ENCODE assay signal across 16 cellular contexts in genomic region chr15:68417051-68417450, GRCh38. TPM values are rescaled to one million over a fixed set of nuclear protein-coding genes. Genes with fewer than 3 reads are reported as not detected.
"Had no signal": no experiment of that assay in that cellular context is flagged by ENCODE, and none has a peak within 500 bp of the region (broad histone marks: within the 10 kb centered on the region; RNA-seq: fewer than 3 reads in every experiment).

No MANE protein-coding gene starts in this region.

- H3K9me3 ChIP-seq: neutrophil, SJCRH30, thyroid gland had no signal

- H3K27ac ChIP-seq: neutrophil, SJCRH30, thyroid gland, VCaP had no signal

- H3K4me3 ChIP-seq: SJCRH30, thyroid gland had no signal

- H3K27me3 ChIP-seq: neutrophil, thyroid gland had no signal

- H3K4me1 ChIP-seq: SJCRH30, thyroid gland had no signal

- DNase-seq: activated CD4-positive, alpha-beta T cell treated with anti-CD3 and anti-CD28 coated beads, Interleukin-2, amount 50 U/mL, for 4 hours; activated naive CD4-positive, alpha-beta T cell treated with anti-CD3 and anti-CD28 coated beads for 36 hours; activated naive CD8-positive, alpha-beta T cell treated with anti-CD3 and anti-CD28 coated beads, Interleukin-2, amount 50 U/mL, for 24 hours; activated T-cell treated with anti-CD3 and anti-CD28 coated beads, Interleukin-2, amount 50 U/mL, for 1 hour; aorta; retina; SJCRH30; stimulated activated CD4-positive, alpha-beta T cell treated with anti-CD3 and anti-CD28 coated beads, Interleukin-12 subunit alpha, Interleukin-12 subunit beta, amount 100 ng/mL, for 4 hours; stimulated activated CD4-positive, alpha-beta T cell treated with anti-CD3 and anti-CD28 coated beads, Interleukin-1b, Interleukin-23, amount 100 ng/mL, for 48 hours; stimulated activated naive CD4-positive, alpha-beta T cell; thyroid gland had no signal

- H3K36me3 ChIP-seq: neutrophil, SJCRH30, thyroid gland had no signal

- ATAC-seq: activated naive CD8-positive, alpha-beta T cell treated with anti-CD3 and anti-CD28 coated beads, Interleukin-2, amount 50 U/mL, for 24 hours; activated T-helper 17 cell treated with anti-CD3 and anti-CD28 coated beads, Interleukin-2, amount 50 U/mL, for 72 hours; natural killer cell treated with Interleukin-12 subunit alpha and Interleukin-12 subunit beta and Interleukin-15 and Interleukin-18, amount 100 ng/mL, for 72 hours had no signal

- FAIRE-seq: urothelium cell line had no signal

RNA-seq across cellular contexts. Expression of gene ITGA11, which starts 14.9 kb away (rescaled TPM):
- total RNA-seq: SJCRH30 had no signal
